In genomic region chr2:213172641-213173040, GRCh38 we compare ENCODE assay signal across 26 cellular contexts.
"Had no signal": no experiment of that assay in that cellular context is flagged by ENCODE, and none has a peak within 500 bp of the region (broad histone marks: within the 10 kb centered on the region; RNA-seq: fewer than 3 reads in every experiment).

No MANE protein-coding gene starts in this region.

- DNase-seq: activated CD4-positive, alpha-beta memory T cell treated with anti-CD3 and anti-CD28 coated beads, Interleukin-2, amount 10 ng/mL, durations not matched to agents 7 days and 5 days; activated CD4-positive, alpha-beta T cell treated with anti-CD3 and anti-CD28 coated beads, Interleukin-2, amount 10 ng/mL, durations not matched to agents 24 days and 14 days; activated effector memory CD4-positive, alpha-beta T cell treated with anti-CD3 and anti-CD28 coated beads, Interleukin-2, amount 50 U/mL, for 16 hours; activated T-cell treated with anti-CD3 and anti-CD28 coated beads for 4 hours; aorta; brain microvascular endothelial cell; central memory CD4-positive, alpha-beta T cell; dermis blood vessel endothelial cell; effector CD8-positive, alpha-beta T cell; foreskin keratinocyte; immature natural killer cell; left ventricle myocardium inferior; midbrain; natural killer cell; ovary; psoas muscle; stimulated activated CD4-positive, alpha-beta T cell treated with anti-CD3 and anti-CD28 coated beads, Interleukin-12 subunit alpha, Interleukin-12 subunit beta, amount 100 ng/mL, for 4 hours; stimulated activated CD4-positive, alpha-beta T cell treated with anti-CD3 and anti-CD28 coated beads, Interleukin-4, amount 100 ng/mL, for 4 hours; stimulated activated naive CD8-positive, alpha-beta T cell treated with anti-CD3 and anti-CD28 coated beads, Interleukin-15, amount 100 ng/mL, for 72 hours; upper lobe of left lung had no signal

- H3K27me3 ChIP-seq: brain microvascular endothelial cell, foreskin keratinocyte, hepatocyte, neutrophil, ovary, right atrium auricular region, suprapubic skin, upper lobe of left lung had no signal

- H3K4me3 Mint-ChIP-seq: activated CD4-positive, alpha-beta memory T cell treated with anti-CD3 and anti-CD28 coated beads, Interleukin-2, amount 10 ng/mL, durations not matched to agents 7 days and 5 days; activated CD4-positive, alpha-beta T cell treated with anti-CD3 and anti-CD28 coated beads, Interleukin-2, amount 10 ng/mL, durations not matched to agents 24 days and 14 days; activated naive CD4-positive, alpha-beta T cell treated with anti-CD3 and anti-CD28 coated beads, Interleukin-2, amount 50 U/mL, for 24 hours; immature natural killer cell; natural killer cell; stimulated activated naive CD8-positive, alpha-beta T cell treated with anti-CD3 and anti-CD28 coated beads, Interleukin-15, amount 100 ng/mL, for 72 hours had no signal

- H3K27me3 Mint-ChIP-seq: activated CD4-positive, alpha-beta memory T cell treated with anti-CD3 and anti-CD28 coated beads, Interleukin-2, amount 10 ng/mL, durations not matched to agents 7 days and 5 days; activated CD4-positive, alpha-beta T cell treated with anti-CD3 and anti-CD28 coated beads, Interleukin-2, amount 10 ng/mL, durations not matched to agents 24 days and 14 days; activated naive CD4-positive, alpha-beta T cell treated with anti-CD3 and anti-CD28 coated beads, Interleukin-2, amount 50 U/mL, for 24 hours had no signal

- H3K4me2 ChIP-seq: hepatocyte had no signal

- H3K27ac Mint-ChIP-seq: activated CD4-positive, alpha-beta memory T cell treated with anti-CD3 and anti-CD28 coated beads, Interleukin-2, amount 10 ng/mL, durations not matched to agents 7 days and 5 days; activated CD4-positive, alpha-beta T cell treated with anti-CD3 and anti-CD28 coated beads, Interleukin-2, amount 10 ng/mL, durations not matched to agents 24 days and 14 days; activated naive CD4-positive, alpha-beta T cell treated with anti-CD3 and anti-CD28 coated beads, Interleukin-2, amount 50 U/mL, for 24 hours; immature natural killer cell; natural killer cell; stimulated activated naive CD8-positive, alpha-beta T cell treated with anti-CD3 and anti-CD28 coated beads, Interleukin-15, amount 100 ng/mL, for 72 hours had no signal

- ATAC-seq: activated CD4-positive, CD25-positive, alpha-beta regulatory T cell treated with anti-CD3 and anti-CD28 coated beads, Interleukin-2, amount 50 U/mL, for 24 hours; foreskin keratinocyte; natural killer cell; psoas muscle; stimulated activated naive CD8-positive, alpha-beta T cell treated with anti-CD3 and anti-CD28 coated beads, Interleukin-15, amount 100 ng/mL, for 72 hours had no signal

- H2AFZ ChIP-seq: hepatocyte had no signal

- H3K27ac ChIP-seq: brain microvascular endothelial cell, foreskin keratinocyte, hepatocyte, left ventricle myocardium inferior, neutrophil, ovary, psoas muscle, right atrium auricular region, suprapubic skin, upper lobe of left lung had no signal

- H3K9me3 ChIP-seq: left ventricle myocardium inferior, neutrophil, ovary, right atrium auricular region, suprapubic skin, upper lobe of left lung had no signal

- H3K4me1 Mint-ChIP-seq: activated CD4-positive, alpha-beta memory T cell treated with anti-CD3 and anti-CD28 coated beads, Interleukin-2, amount 10 ng/mL, durations not matched to agents 7 days and 5 days; activated CD4-positive, alpha-beta T cell treated with anti-CD3 and anti-CD28 coated beads, Interleukin-2, amount 10 ng/mL, durations not matched to agents 24 days and 14 days; activated naive CD4-positive, alpha-beta T cell treated with anti-CD3 and anti-CD28 coated beads, Interleukin-2, amount 50 U/mL, for 24 hours; immature natural killer cell; natural killer cell; stimulated activated naive CD8-positive, alpha-beta T cell treated with anti-CD3 and anti-CD28 coated beads, Interleukin-15, amount 100 ng/mL, for 72 hours had no signal

- H3K79me2 ChIP-seq: hepatocyte had no signal

- H3K4me1 ChIP-seq: foreskin keratinocyte, left ventricle myocardium inferior, psoas muscle, right atrium auricular region, suprapubic skin, upper lobe of left lung had no signal

- H3K36me3 Mint-ChIP-seq: activated naive CD4-positive, alpha-beta T cell treated with anti-CD3 and anti-CD28 coated beads, Interleukin-2, amount 50 U/mL, for 24 hours; natural killer cell had no signal

- H3K4me3 ChIP-seq: hepatocyte, left ventricle myocardium inferior, ovary, psoas muscle, right atrium auricular region, suprapubic skin, upper lobe of left lung had no signal

- H3K9me3 Mint-ChIP-seq: activated CD4-positive, alpha-beta memory T cell treated with anti-CD3 and anti-CD28 coated beads, Interleukin-2, amount 10 ng/mL, durations not matched to agents 7 days and 5 days; activated CD4-positive, alpha-beta T cell treated with anti-CD3 and anti-CD28 coated beads, Interleukin-2, amount 10 ng/mL, durations not matched to agents 24 days and 14 days; activated naive CD4-positive, alpha-beta T cell treated with anti-CD3 and anti-CD28 coated beads, Interleukin-2, amount 50 U/mL, for 24 hours; natural killer cell; stimulated activated naive CD8-positive, alpha-beta T cell treated with anti-CD3 and anti-CD28 coated beads, Interleukin-15, amount 100 ng/mL, for 72 hours had no signal

- H3K36me3 ChIP-seq: brain microvascular endothelial cell, left ventricle myocardium inferior, neutrophil, ovary, right atrium auricular region, suprapubic skin, upper lobe of left lung had no signal
